ENCODE assay signal across 7 cellular contexts in the genomic region with DNA sequence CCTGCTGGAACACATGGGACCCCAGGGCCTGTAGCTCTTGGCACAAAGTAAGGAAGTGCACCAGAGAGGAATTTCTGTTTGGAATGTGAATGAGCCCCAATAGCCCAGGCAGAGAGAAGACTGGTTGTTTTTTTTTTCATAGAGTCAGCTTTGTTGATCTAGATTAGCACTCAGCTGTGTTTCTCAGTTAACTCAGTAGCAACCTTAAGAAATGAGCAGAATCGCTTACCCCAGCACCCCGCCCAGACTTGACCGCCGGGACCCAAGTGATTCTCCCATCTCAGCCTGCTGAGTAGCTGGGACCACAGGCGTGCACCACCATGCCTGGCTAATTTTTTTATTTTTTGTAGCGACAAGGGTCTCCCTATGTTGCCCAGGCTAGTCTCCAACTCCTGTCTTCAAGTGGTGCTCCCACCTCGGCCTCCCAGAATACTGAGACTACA. TPM values are rescaled to one million over a fixed set of nuclear protein-coding genes. Genes with fewer than 3 reads are reported as not detected.
A peak's percentile ranks its signal among the peaks of the same experiment; 100 is the strongest.
DNase-seq lines count a peak whose midpoint lies in the region; ATAC-seq and TF ChIP-seq lines count a peak whose summit lies in the region.

No MANE protein-coding gene starts in this region.

- H3K36me3 ChIP-seq in Panc1 (ENCODE audit: control insufficient read depth, insufficient read depth, low read length), result peaks cover 10% of the 10 kb centered on the region

- POLR2A ChIA-PET in Panc1 (lab: Charles Lee), result interaction anchor here (0.7 kb wide), 1 partner anchor 79 kb away, joined by 3 read pairs; no protein-coding TSS in a partner anchor

- intact Hi-C loops in Panc1 (cut with micrococcal nuclease; ENCODE audit: unreplicated experiment), result no loop called here

- no TSS peak for BruUV-seq in Panc1 (replicated peaks; lab: Mats Ljungman, UMichigan)

- peaks cover 23% of the 10 kb centered on the region for H3K4me1 ChIP-seq in Panc1 (ENCODE audit: control insufficient read depth, insufficient read depth, low read length)

- no peaks in the 10 kb centered on the region for H3K27me3 ChIP-seq in Panc1 (ENCODE audit: control insufficient read depth, insufficient read depth, low read length)

- no peaks in the 10 kb centered on the region for H3K9me3 ChIP-seq in Panc1 (ENCODE audit: control insufficient read depth, insufficient read depth, low read depth, low read length)

- no peak for ATAC-seq in Panc1
- ATAC-seq in GM18867 (IDR thresholded peaks at IDR 0.05; ENCODE audit: unreplicated experiment), result no peak
- ATAC-seq in HG02884 (IDR thresholded peaks at IDR 0.05; ENCODE audit: unreplicated experiment), result no peak
- no peak for ATAC-seq in GM18520 (IDR thresholded peaks at IDR 0.05; ENCODE audit: unreplicated experiment)

- no peak for DNase-seq in GM12864 (ENCODE audit: low read depth)
- DNase-seq in Panc1 (ENCODE audit: low read depth, low spot score), result no peak
- DNase-seq in epithelial cell of prostate (ENCODE audit: low read depth, low spot score), result no peak
- peak; percentile 56 for DNase-seq in non-pigmented ciliary epithelial cell (ENCODE audit: low read depth)

- CTCF ChIA-PET in Panc1 (lab: Charles Lee), result no interaction called here

- H3K27ac ChIP-seq in Panc1 (ENCODE audit: low read length), result peak overlapping the region; percentile 83
- peak overlapping the region; percentile 95 for H3K27ac ChIP-seq in epithelial cell of prostate

- H3K4me3 ChIP-seq in GM12864 (ENCODE audit: low read depth, low read length) (peak overlapping the region; percentile 94), Panc1 (ENCODE audit: low read depth in 2 of 2, low read length in 2 of 2) (peak overlapping the region; percentile 95 to 97)

- in situ Hi-C loops in Panc1 (cut with HindIII; ENCODE audit: low pct_unique_long_range_greater_than_20kb, low sequenced_read_pairs), result no loop called here

- TF ChIP-seq CTCF in GM12864 (IDR thresholded peaks at IDR 0.05; ENCODE audit: low read depth, low read length, missing control alignments) (no peak), Panc1 (IDR thresholded peaks at IDR 0.05) (no peak)

RNA-seq across cellular contexts. Expression of gene MGME1, which starts 2.8 kb away (rescaled TPM):
- total RNA-seq in Panc1 (2021; ENCODE audit: unreplicated experiment), result 27.0 TPM
- polyA plus RNA-seq in Panc1 (2012; ENCODE audit: insufficient read length), result 19.1 TPM

RNA-seq across cellular contexts. Expression of gene SNX5, which starts 3.0 kb away (rescaled TPM):
- total RNA-seq in Panc1 (2021; ENCODE audit: unreplicated experiment), result 90.8 TPM
- 54.6 TPM for polyA plus RNA-seq in Panc1 (2012; ENCODE audit: insufficient read length)
